18 cellular contexts compared by ENCODE assay signal in the genomic region with DNA sequence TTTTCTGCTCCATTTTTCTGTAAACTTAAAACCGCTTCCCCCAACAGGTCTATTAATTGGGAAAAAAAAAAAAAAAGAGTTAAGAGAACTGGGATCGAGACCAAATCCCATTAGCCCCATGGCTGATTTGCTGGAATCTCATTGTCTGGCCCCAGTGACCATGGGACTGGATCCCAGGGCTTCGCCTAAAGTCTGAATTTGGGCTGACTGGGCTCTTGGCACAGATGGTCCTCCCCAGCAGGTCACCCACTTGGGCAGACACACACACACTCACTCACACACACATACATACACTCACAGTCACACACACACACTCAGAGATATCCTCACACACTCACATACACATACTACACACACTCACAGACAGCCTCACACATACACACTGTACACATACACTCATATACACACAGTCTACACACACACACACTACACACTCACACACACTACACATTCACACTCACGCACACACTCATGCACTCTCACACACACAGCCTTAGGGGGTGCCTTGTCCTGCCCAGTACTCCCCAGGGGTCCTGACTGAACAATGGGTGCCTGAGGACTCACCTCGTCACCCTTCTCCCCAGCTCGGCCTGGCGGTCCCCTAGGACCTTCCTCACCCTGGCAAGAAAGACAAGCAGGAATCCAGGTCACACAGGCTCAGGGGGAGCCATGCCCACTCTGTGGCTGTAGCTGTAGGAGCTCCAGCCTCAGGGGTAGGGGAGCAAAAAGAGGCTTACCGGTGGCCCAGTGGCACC. TPM values are rescaled to one million over a fixed set of nuclear protein-coding genes. Genes with fewer than 3 reads are reported as not detected.
DNase-seq lines count a peak whose midpoint lies in the region; ATAC-seq and TF ChIP-seq lines count a peak whose summit lies in the region.
"Had no signal": no experiment of that assay in that cellular context is flagged by ENCODE, and none has a peak within 500 bp of the region (broad histone marks: within the 10 kb centered on the region; RNA-seq: fewer than 3 reads in every experiment).

No MANE protein-coding gene starts in this region.

- peak overlapping the region; percentile 85 for H2BK12ac ChIP-seq in neuronal stem cell (ENCODE audit: low read length)

- peak; percentile 15 for DNase-seq in RPMI7951 (ENCODE audit: low read depth)
- DNase-seq in ecto neural progenitor cell (ENCODE audit: low spot score), result peak; percentile 72
- DNase-seq in neuronal stem cell (ENCODE audit: low spot score), result peak; percentile 79
- DNase-seq in foreskin melanocyte, result no peak
- DNase-seq in NCI-H1105 treated with DMSO at 0.1 percent for 48 hours (lab: John Stamatoyannopoulos, UW), result no peak
- no peak for DNase-seq in Peyer's patch
- DNase-seq in gastrocnemius medialis, result no peak
- DNase-seq: activated CD4-positive, alpha-beta T cell treated with anti-CD3 and anti-CD28 coated beads for 48 hours; activated naive CD4-positive, alpha-beta T cell treated with anti-CD3 and anti-CD28 coated beads, Interleukin-2, amount 50 U/mL, for 16 hours; Caco-2; central memory CD4-positive, alpha-beta T cell; natural killer cell; NCI-H2029; NCI-H526; stimulated activated CD4-positive, alpha-beta T cell treated with anti-CD3 and anti-CD28 coated beads, Interleukin-15, amount 100 ng/mL, for 24 hours; stimulated activated naive CD8-positive, alpha-beta T cell treated with anti-CD3 and anti-CD28 coated beads, Interleukin-15, Interleukin-2, amounts not matched to agents 100 U/mL and 50 U/mL, for 24 hours had no signal

- ATAC-seq in gastrocnemius medialis, result no peak
- ATAC-seq: natural killer cell; stimulated activated naive CD8-positive, alpha-beta T cell treated with anti-CD3 and anti-CD28 coated beads, Interleukin-15, Interleukin-2, amounts not matched to agents 100 U/mL and 50 U/mL, for 24 hours had no signal

- no peak overlapping the region for H3K14ac ChIP-seq in neuronal stem cell (ENCODE audit: low read length)

- H4K91ac ChIP-seq in neuronal stem cell (ENCODE audit: low read depth, low read length, poor library complexity), result peak overlapping the region; percentile 73

- WGBS in neuronal stem cell (ENCODE audit: extremely low coverage in 2 of 2, insufficient read length in 2 of 2, insufficient replicate concordance in 1 of 2), 2 donors, result 100% methylated on average over 1 of the region's 8 CpGs; no CpG with 5 or more reads in 1 of the 2 donors

- no peaks in the 10 kb centered on the region for H3K36me3 ChIP-seq in BLaER1
- H3K36me3 ChIP-seq in neuronal stem cell (replicated peaks in 1 of 2; ENCODE audit: control insufficient read depth in 2 of 2, insufficient read depth in 2 of 2, low read length in 2 of 2), result no peaks in the 10 kb centered on the region
- no peaks in the 10 kb centered on the region for H3K36me3 ChIP-seq in Peyer's patch
- H3K36me3 ChIP-seq in gastrocnemius medialis, result no peaks in the 10 kb centered on the region

- H3K4me3 ChIP-seq in BLaER1 (no peak overlapping the region), neuronal stem cell (ENCODE audit: low read length in 2 of 2) (no peak overlapping the region), Peyer's patch (no peak overlapping the region), gastrocnemius medialis (no peak overlapping the region)
- H3K4me3 ChIP-seq: SK-N-MC had no signal

- H3K27ac ChIP-seq in BLaER1 (no peak overlapping the region), neuronal stem cell (replicated peaks; ENCODE audit: low read length) (peak overlapping the region; percentile 51), Peyer's patch (no peak overlapping the region), gastrocnemius medialis (no peak overlapping the region)
- H3K27ac ChIP-seq: SK-N-MC had no signal

- H2BK15ac ChIP-seq in neuronal stem cell (ENCODE audit: low read length), result peak overlapping the region; percentile 63

- TF ChIP-seq POLR2A in Peyer's patch (IDR thresholded peaks at IDR 0.05) (no peak), gastrocnemius medialis (IDR thresholded peaks at IDR 0.05) (no peak)

- in situ Hi-C loops in gastrocnemius medialis (cut with MboI; ENCODE audit: low sequenced_read_pairs in 4 of 4), result no loop called here

- peak overlapping the region; percentile 7 for H3K23ac ChIP-seq in neuronal stem cell (ENCODE audit: low read depth, low read length, poor library complexity)

- TF ChIP-seq CTCF in Peyer's patch (IDR thresholded peaks at IDR 0.05), result no peak
- no peak for TF ChIP-seq CTCF in gastrocnemius medialis (IDR thresholded peaks at IDR 0.05 in 4 of 5, conservative IDR thresholded peaks at IDR 0.05 in 1 of 5)

- intact Hi-C loops in gastrocnemius medialis (cut with DNase I; ENCODE audit: low total_unique reads), result no loop called here

- no peaks in the 10 kb centered on the region for H4K20me1 ChIP-seq in BLaER1

- H3K4me1 ChIP-seq in BLaER1 (peaks cover 51% of the 10 kb centered on the region), neuronal stem cell (ENCODE audit: control insufficient read depth in 2 of 2, insufficient read depth in 1 of 2, low read depth in 1 of 2, low read length in 2 of 2) (peaks cover 8 to 18% of the 10 kb centered on the region in 2 donors), Peyer's patch (peaks cover 0 to 16% (median 7%) of the 10 kb centered on the region in 4 donors), gastrocnemius medialis (no peaks in the 10 kb centered on the region)
- H3K4me1 ChIP-seq: Caco-2 had no signal

- H3K27me3 ChIP-seq in BLaER1, result no peaks in the 10 kb centered on the region
- no peaks in the 10 kb centered on the region for H3K27me3 ChIP-seq in neuronal stem cell (ENCODE audit: control insufficient read depth in 3 of 3, insufficient read depth in 3 of 3, low read depth in 1 of 3, low read length in 3 of 3)
- H3K27me3 ChIP-seq in Peyer's patch, result no peaks in the 10 kb centered on the region
- peaks cover 0 to 1% (median 0%) of the 10 kb centered on the region in 3 donors for H3K27me3 ChIP-seq in gastrocnemius medialis

- peak overlapping the region; percentile 48 for H3K4me2 ChIP-seq in BLaER1
- no peak overlapping the region for H3K4me2 ChIP-seq in neuronal stem cell (ENCODE audit: insufficient read depth, low read length, poor library complexity, severe bottlenecking)

- no peaks in the 10 kb centered on the region for H3K79me1 ChIP-seq in neuronal stem cell (ENCODE audit: low read depth, low read length)

- no peak overlapping the region for H4K8ac ChIP-seq in neuronal stem cell (ENCODE audit: low read depth, low read length)

- H2BK5ac ChIP-seq in neuronal stem cell (ENCODE audit: low read length), result peak overlapping the region; percentile 62

- H3K18ac ChIP-seq in neuronal stem cell (ENCODE audit: low read length), result peak overlapping the region; percentile 71

- H3K9ac ChIP-seq in BLaER1 (no peak overlapping the region), neuronal stem cell (ENCODE audit: low read depth, low read length, poor library complexity) (no peak overlapping the region)

- peak overlapping the region; percentile 83 for H2AK5ac ChIP-seq in neuronal stem cell (ENCODE audit: low read depth, low read length)

- H2BK120ac ChIP-seq in neuronal stem cell (ENCODE audit: low read depth, low read length), result peak overlapping the region; percentile 36

- H3K9me3 ChIP-seq in BLaER1, result no peaks in the 10 kb centered on the region
- H3K9me3 ChIP-seq in neuronal stem cell (replicated peaks in 1 of 2; ENCODE audit: control insufficient read depth in 2 of 2, insufficient read depth in 1 of 2, low read depth in 1 of 2, low read length in 2 of 2), result no peaks in the 10 kb centered on the region
- H3K9me3 ChIP-seq in Peyer's patch, result no peaks in the 10 kb centered on the region
- no peaks in the 10 kb centered on the region for H3K9me3 ChIP-seq in gastrocnemius medialis
- H3K9me3 ChIP-seq: Caco-2 had no signal

- no peak overlapping the region for H3K4ac ChIP-seq in neuronal stem cell (ENCODE audit: low read length)

- H2AFZ ChIP-seq in neuronal stem cell (ENCODE audit: low read length), result no peak overlapping the region

RNA-seq across cellular contexts. Expression of a gene that starts 7.5 kb away (rescaled TPM):
- 0.12 and 0.68 TPM in 2 replicates for total RNA-seq in RPMI7951 (2014; rRNA removed; shearing (Covaris generic))
- 18.6 TPM for polyA plus RNA-seq in neuronal stem cell (2013, experiment 1 of 2)
- 18.6 TPM for polyA plus RNA-seq in neuronal stem cell (2013, experiment 2 of 2)
- total RNA-seq in Peyer's patch (10 to 100 TPM in 1 of 4 donors, 1 to 10 TPM in 3; 2.1 to 11.6 (median 6.3) TPM), gastrocnemius medialis (1 to 10 TPM in 1 of 4 donors, under 1 TPM in 1, not detected in 2; 0.07 to 8.9 TPM)

RNA-seq across cellular contexts. Expression of a gene that starts 51.5 kb away (rescaled TPM):
- 51.7 and 61.9 TPM in 2 replicates for total RNA-seq in RPMI7951 (2014; rRNA removed; shearing (Covaris generic))
- 16.6 TPM for polyA plus RNA-seq in neuronal stem cell (2013, experiment 1 of 2)
- polyA plus RNA-seq in neuronal stem cell (2013, experiment 2 of 2), result 17.6 TPM
- 10 to 100 TPM; 11.6 to 44.3 (median 25.1) TPM for total RNA-seq in Peyer's patch
- total RNA-seq in gastrocnemius medialis, result 10 to 100 TPM; 19.9 to 31.9 (median 24.0) TPM

Comparison
In these comparisons a context has a peak if more than half of its experiments do, and no peak if none do; other contexts are left out.
1. DNase-seq: peak in RPMI7951 (single experiment), ecto neural progenitor cell (single experiment) and neuronal stem cell (single experiment); none in foreskin melanocyte (single experiment), NCI-H1105 treated with DMSO at 0.1 percent for 48 hours (single experiment), Peyer's patch (0 of 3) and gastrocnemius medialis (0 of 2).